8 cellular contexts compared by ENCODE assay signal in the genomic region with DNA sequence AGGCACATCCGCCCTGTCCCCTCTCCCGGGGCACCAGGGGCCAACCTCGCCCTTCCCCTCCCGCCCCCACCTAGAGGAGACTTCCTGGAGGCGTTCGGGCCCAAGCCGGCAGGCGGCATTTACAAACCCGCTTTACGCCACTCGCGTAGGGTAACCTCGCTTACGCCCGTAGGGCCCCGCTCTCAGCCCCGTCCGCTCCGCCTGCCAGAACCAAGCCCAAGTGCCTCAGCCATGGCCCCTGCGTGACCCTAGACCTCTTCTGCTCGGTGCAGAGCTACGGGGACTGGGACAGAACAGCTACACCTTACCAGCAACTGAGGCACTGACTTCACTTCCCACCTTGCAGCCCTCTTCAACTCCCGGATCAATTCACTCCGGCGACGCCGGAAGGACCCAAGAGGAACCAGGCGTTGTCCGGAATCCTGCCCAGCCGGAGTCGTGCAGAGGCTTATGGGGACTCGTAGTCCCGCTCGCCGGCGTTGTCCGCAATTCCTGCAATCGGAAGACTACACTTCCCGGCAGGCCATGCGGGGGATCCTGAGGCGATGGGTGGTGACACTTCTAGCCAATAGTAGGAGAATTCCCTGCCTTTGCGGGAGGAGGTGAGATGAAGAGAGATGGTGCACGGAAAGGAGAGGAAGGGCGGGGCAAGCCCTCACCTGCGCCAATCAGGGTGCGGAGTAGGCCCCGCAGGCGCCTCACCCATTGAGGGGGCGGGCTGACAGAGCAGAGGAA. TPM values are rescaled to one million over a fixed set of nuclear protein-coding genes. Genes with fewer than 3 reads are reported as not detected.
DNase-seq lines count a peak whose midpoint lies in the region; ATAC-seq and TF ChIP-seq lines count a peak whose summit lies in the region.

A gene (minus strand): TSS at position 395 of the 735 bp plus-strand sequence. CDS start 14,735 bp downstream, outside the sequence.

- peaks cover 36% of the 10 kb centered on the region for H3K4me1 Mint-ChIP-seq in CD8-positive, alpha-beta T cell (ENCODE audit: low read depth)
- H3K4me1 Mint-ChIP-seq in activated CD4-positive, alpha-beta memory T cell treated with anti-CD3 and anti-CD28 coated beads for 36 hours (ENCODE audit: low read depth), result peaks cover 37% of the 10 kb centered on the region

- under 1% methylated on average over 49 of the region's 49 CpGs for WGBS in liver

- intact Hi-C loops in CD8-positive, alpha-beta T cell (cut with DNase I, micrococcal nuclease), result loop anchor here in 1 of 2 experiments (1.0 to 2.0 kb wide), 2 partner anchors 42 to 354 kb away; a partner anchor contains a TSS
- intact Hi-C loops in activated CD4-positive, alpha-beta memory T cell treated with anti-CD3 and anti-CD28 coated beads for 36 hours (cut with micrococcal nuclease), result loop anchor here (1.0 to 10.0 kb wide), 5 partner anchors 10 to 354 kb away; a partner anchor contains a TSS

- H3K4me3 Mint-ChIP-seq in CD8-positive, alpha-beta T cell, result no peak within 1 kb of the TSS
- no peak within 1 kb of the TSS for H3K4me3 Mint-ChIP-seq in activated CD4-positive, alpha-beta memory T cell treated with anti-CD3 and anti-CD28 coated beads for 36 hours

- peaks cover 29% of the 10 kb centered on the region for H3K4me1 ChIP-seq in CD8-positive, alpha-beta T cell (ENCODE audit: insufficient read depth, low read length)
- H3K4me1 ChIP-seq in duodenal mucosa (ENCODE audit: control insufficient read depth in 1 of 2, insufficient read depth in 2 of 2, low read length in 2 of 2), result peaks cover 18 to 29% of the 10 kb centered on the region in 2 donors
- peaks cover 5 to 28% (median 22%) of the 10 kb centered on the region in 4 donors for H3K4me1 ChIP-seq in liver (ENCODE audit: control insufficient read depth in 4 of 4, insufficient read depth in 4 of 4, low read length in 3 of 4)

- peak in 1 of 2 donors; percentile 32 for TF ChIP-seq RAD21 in liver (IDR thresholded peaks at IDR 0.05)

- H3K9me3 Mint-ChIP-seq in CD8-positive, alpha-beta T cell, result no peaks in the 10 kb centered on the region
- no peaks in the 10 kb centered on the region for H3K9me3 Mint-ChIP-seq in activated CD4-positive, alpha-beta memory T cell treated with anti-CD3 and anti-CD28 coated beads for 36 hours

- CTCF ChIA-PET in CD8-positive, alpha-beta T cell (lab: Charles Lee), result interaction anchor here (1.0 to 1.2 kb wide), 2 partner anchors 11 to 50 kb away, joined by 3 to 4 read pairs; no protein-coding TSS in a partner anchor
- CTCF ChIA-PET in activated CD4-positive, alpha-beta memory T cell treated with anti-CD3 and anti-CD28 coated beads for 36 hours (lab: Charles Lee), result interaction anchor here (1.1 to 1.6 kb wide), 5 partner anchors 9 to 354 kb away, joined by 3 to 7 read pairs (median 6); a partner anchor contains a TSS

- H3K27me3 Mint-ChIP-seq in CD8-positive, alpha-beta T cell (ENCODE audit: low read depth), result no peaks in the 10 kb centered on the region
- no peaks in the 10 kb centered on the region for H3K27me3 Mint-ChIP-seq in activated CD4-positive, alpha-beta memory T cell treated with anti-CD3 and anti-CD28 coated beads for 36 hours

- peak within 1 kb of the TSS; percentile 71 to 92 for H3K9ac ChIP-seq in duodenal mucosa (ENCODE audit: low read depth in 1 of 2, low read length in 2 of 2)
- H3K9ac ChIP-seq in liver (ENCODE audit: low read depth in 1 of 2, low read length in 2 of 2), result peak within 1 kb of the TSS; percentile 70 to 83

- no peaks in the 10 kb centered on the region for H3K36me3 ChIP-seq in CD8-positive, alpha-beta T cell (ENCODE audit: insufficient read depth, low read length)
- H3K36me3 ChIP-seq in duodenal mucosa (ENCODE audit: control insufficient read depth in 1 of 2, insufficient read depth in 2 of 2, low read length in 2 of 2) (no peaks in the 10 kb centered on the region), liver (ENCODE audit: control insufficient read depth in 4 of 4, insufficient read depth in 3 of 4, low read depth in 1 of 4, low read length in 3 of 4) (no peaks in the 10 kb centered on the region)

- no peak for TF ChIP-seq CTCF in CD8-positive, alpha-beta T cell (IDR thresholded peaks at IDR 0.05)
- no peak for TF ChIP-seq CTCF in liver (IDR thresholded peaks at IDR 0.05; ENCODE audit: low read depth, low read length, missing input control)

- peak; percentile 85 for ATAC-seq in CD8-positive, alpha-beta T cell
- ATAC-seq in GM19455 (IDR thresholded peaks at IDR 0.05; ENCODE audit: unreplicated experiment), result peak; percentile 88

- H3K27ac Mint-ChIP-seq in CD8-positive, alpha-beta T cell, result no peak within 1 kb of the TSS
- H3K27ac Mint-ChIP-seq in activated CD4-positive, alpha-beta memory T cell treated with anti-CD3 and anti-CD28 coated beads for 36 hours, result no peak within 1 kb of the TSS

- peak; percentile 89 to 98 (median 95) for DNase-seq in CD8-positive, alpha-beta T cell
- DNase-seq in HK-2 (ENCODE audit: unreplicated experiment) (peak; percentile 99), NCI-H82 treated with DMSO at 0.1 percent for 48 hours (lab: John Stamatoyannopoulos, UW; ENCODE audit: unreplicated experiment) (peak; percentile 99)
- DNase-seq in activated CD4-positive, alpha-beta memory T cell treated with anti-CD3 and anti-CD28 coated beads for 36 hours, result peak; percentile 98
- DNase-seq in stimulated activated CD4-positive, alpha-beta T cell treated with anti-CD3 and anti-CD28 coated beads, Interleukin-4, amount 100 ng/mL, for 24 hours, result peak; percentile 97

- peak within 1 kb of the TSS; percentile 50 for H3K27ac ChIP-seq in CD8-positive, alpha-beta T cell (ENCODE audit: low read depth, low read length)
- H3K27ac ChIP-seq in duodenal mucosa (ENCODE audit: low read depth, low read length) (peak within 1 kb of the TSS; percentile 93), liver (ENCODE audit: low read depth in 1 of 2, low read length in 2 of 2) (peak within 1 kb of the TSS; percentile 87 to 88)

- no peaks in the 10 kb centered on the region for H3K27me3 ChIP-seq in CD8-positive, alpha-beta T cell (ENCODE audit: insufficient read depth, low read length)
- H3K27me3 ChIP-seq in duodenal mucosa (ENCODE audit: control insufficient read depth in 1 of 2, insufficient read depth in 2 of 2, low read length in 2 of 2) (no peaks in the 10 kb centered on the region), liver (ENCODE audit: control insufficient read depth in 4 of 4, insufficient read depth in 4 of 4, low read length in 3 of 4) (no peaks in the 10 kb centered on the region)

- H3K36me3 Mint-ChIP-seq in CD8-positive, alpha-beta T cell, result peaks cover 2% of the 10 kb centered on the region
- H3K36me3 Mint-ChIP-seq in activated CD4-positive, alpha-beta memory T cell treated with anti-CD3 and anti-CD28 coated beads for 36 hours, result peaks cover 6% of the 10 kb centered on the region

- H3K9me3 ChIP-seq in CD8-positive, alpha-beta T cell (ENCODE audit: low read length), result no peaks in the 10 kb centered on the region
- H3K9me3 ChIP-seq in duodenal mucosa (ENCODE audit: control insufficient read depth in 1 of 2, low read length in 2 of 2), result no peaks in the 10 kb centered on the region
- no peaks in the 10 kb centered on the region for H3K9me3 ChIP-seq in liver (ENCODE audit: control insufficient read depth in 4 of 4, low read length in 3 of 4)

- peak within 1 kb of the TSS; percentile 60 for H3K4me3 ChIP-seq in CD8-positive, alpha-beta T cell (ENCODE audit: low read depth, low read length)
- H3K4me3 ChIP-seq in duodenal mucosa (ENCODE audit: low read depth in 1 of 2, low read length in 2 of 2), result peak within 1 kb of the TSS; percentile 91 to 97
- H3K4me3 ChIP-seq in liver (ENCODE audit: low read depth in 1 of 3, low read length in 3 of 3), result peak within 1 kb of the TSS; percentile 88 to 100 (median 95)

- POLR2A ChIA-PET in CD8-positive, alpha-beta T cell (lab: Charles Lee), result interaction anchor here (0.8 to 0.9 kb wide), 2 partner anchors 7 to 25 kb away, joined by 3 to 4 read pairs; no protein-coding TSS in a partner anchor
- POLR2A ChIA-PET in activated CD4-positive, alpha-beta memory T cell treated with anti-CD3 and anti-CD28 coated beads for 36 hours (lab: Charles Lee), result interaction anchor here (1.6 kb wide), 1 partner anchor 43 kb away, joined by 5 read pairs; no protein-coding TSS in a partner anchor

TF ChIP-seq in liver, 16 proteins besides CTCF, POLR2A, EP300 and RAD21 (continues in another document):
- TF ChIP-seq GABPA (IDR thresholded peaks at IDR 0.05 in 1 of 2, conservative IDR thresholded peaks at IDR 0.05 in 1 of 2) (peak; percentile 79 to 92), RXRA (IDR thresholded peaks at IDR 0.05) (peak; percentile 54 to 65), TAF1 (conservative IDR thresholded peaks at IDR 0.05) (peak; percentile 72), HNF4A (conservative IDR thresholded peaks at IDR 0.05) (peak in 1 of 2 donors; percentile 21), EGR1 (IDR thresholded peaks at IDR 0.05; ENCODE audit: low read depth in 2 of 2) (peak; percentile 89 to 95), FOXA1 (IDR thresholded peaks at IDR 0.05) (peak; percentile 38), YY1 (IDR thresholded peaks at IDR 0.05) (peak; percentile 88), JUND (IDR thresholded peaks at IDR 0.05) (peak in 1 of 2 donors; percentile 26), NR2F2 (IDR thresholded peaks at IDR 0.05) (no peak)
- TF ChIP-seq, protein P1, sequence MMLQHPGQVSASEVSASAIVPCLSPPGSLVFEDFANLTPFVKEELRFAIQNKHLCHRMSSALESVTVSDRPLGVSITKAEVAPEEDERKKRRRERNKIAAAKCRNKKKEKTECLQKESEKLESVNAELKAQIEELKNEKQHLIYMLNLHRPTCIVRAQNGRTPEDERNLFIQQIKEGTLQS (IDR thresholded peaks at IDR 0.05), result peak; percentile 42

RNA-seq across cellular contexts. Expression of the gene that starts here (rescaled TPM):
- 10 to 100 TPM; 24.7 to 27.6 TPM for total RNA-seq in CD8-positive, alpha-beta T cell
- total RNA-seq in activated CD4-positive, alpha-beta memory T cell treated with anti-CD3 and anti-CD28 coated beads for 36 hours, result 10 to 100 TPM; 75.4 to 81.1 TPM
- 10 to 100 TPM; 23.8 to 84.0 TPM for total RNA-seq in liver
- polyA plus RNA-seq in liver, result 10 to 100 TPM; 17.5 to 21.1 TPM

Comparison
In these comparisons a context has a peak if more than half of its experiments do, and no peak if none do; other contexts are left out.
1. Peak in every context shown above with its lines: DNase-seq, ATAC-seq, H3K4me3 ChIP-seq and H3K27ac ChIP-seq.